Comparison of ENCODE assay signal across 28 cellular contexts in the genomic region with DNA sequence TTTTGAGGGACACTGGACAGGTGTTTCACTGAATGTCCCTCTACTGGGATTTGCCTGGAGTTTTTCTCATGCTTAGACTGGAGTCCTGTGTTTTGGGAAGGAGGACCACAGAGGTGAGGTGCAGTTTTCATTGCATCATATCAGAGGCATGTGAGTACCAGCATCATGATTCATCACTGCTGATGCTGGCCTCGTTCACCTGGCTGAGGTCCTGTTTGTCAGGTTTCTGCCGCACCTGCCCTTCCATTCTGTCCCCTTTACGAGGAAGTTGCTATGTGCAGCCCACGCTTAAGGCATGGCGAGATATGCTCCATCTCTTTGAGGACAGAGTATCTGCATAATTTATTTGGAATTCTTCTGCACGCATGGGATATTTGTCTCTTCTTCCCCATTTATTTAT.
DNase-seq lines count a peak whose midpoint lies in the region; ATAC-seq and TF ChIP-seq lines count a peak whose summit lies in the region.
"Had no signal": no experiment of that assay in that cellular context is flagged by ENCODE, and none has a peak within 500 bp of the region (broad histone marks: within the 10 kb centered on the region; RNA-seq: fewer than 3 reads in every experiment).

No MANE protein-coding gene starts in this region.

- H3K4me1 Mint-ChIP-seq in Calu3 (ENCODE audit: low read depth, unreplicated experiment): peaks cover 16% of the 10 kb centered on the region
- H3K4me1 Mint-ChIP-seq: immature natural killer cell had no signal

- CTCF ChIA-PET in Calu3 (lab: Charles Lee): interaction anchor here (0.7 kb wide), 1 partner anchor 45 kb away, joined by 3 read pairs; no protein-coding TSS in a partner anchor

- H3K27me3 ChIP-seq in RWPE2 (ENCODE audit: insufficient read depth, poor library complexity, severe bottlenecking) (no peaks in the 10 kb centered on the region), brain microvascular endothelial cell (replicated peaks) (no peaks in the 10 kb centered on the region)
- H3K27me3 ChIP-seq: colonic mucosa, right lobe of liver, transverse colon had no signal

- H3K4me1 ChIP-seq in RWPE2 (ENCODE audit: insufficient read depth, poor library complexity, severe bottlenecking): no peaks in the 10 kb centered on the region
- H3K4me1 ChIP-seq: colonic mucosa, transverse colon had no signal

- H3K36me3 ChIP-seq in RWPE2 (ENCODE audit: low read depth) (0 out of 2 replicates have a peak, but pooled peaks cover 3% of the 10 kb centered on the region), brain microvascular endothelial cell (replicated peaks) (no peaks in the 10 kb centered on the region)
- H3K36me3 ChIP-seq: colonic mucosa, right lobe of liver, transverse colon had no signal

- intact Hi-C loops in Calu3 (cut with micrococcal nuclease; ENCODE audit: unreplicated experiment): loop anchor here (2.0 kb wide), 1 partner anchor 29 kb away; no protein-coding TSS in a partner anchor

- no peaks in the 10 kb centered on the region for H3K36me3 Mint-ChIP-seq in Calu3 (ENCODE audit: insufficient read depth, unreplicated experiment)
- H3K36me3 Mint-ChIP-seq: activated CD4-positive, alpha-beta memory T cell treated with anti-CD3 and anti-CD28 coated beads for 36 hours; immature natural killer cell had no signal

- TF ChIP-seq CTCF in Calu3 (IDR thresholded peaks at IDR 0.05; ENCODE audit: unreplicated experiment) (no peak), RWPE2 (IDR thresholded peaks at IDR 0.05; ENCODE audit: poor library complexity, severe bottlenecking) (no peak), brain microvascular endothelial cell (IDR thresholded peaks at IDR 0.05; ENCODE audit: low read depth, low read length, missing control alignments) (no peak)

- in situ Hi-C loops in brain microvascular endothelial cell (cut with HindIII; ENCODE audit: low pct_ligation_motif_present, low sequenced_read_pairs): no loop called here

- H3K9me3 Mint-ChIP-seq in Calu3 (ENCODE audit: low read depth, unreplicated experiment): peaks cover 5% of the 10 kb centered on the region
- H3K9me3 Mint-ChIP-seq: activated CD4-positive, alpha-beta memory T cell treated with anti-CD3 and anti-CD28 coated beads for 36 hours; activated naive CD4-positive, alpha-beta T cell treated with anti-CD3 and anti-CD28 coated beads for 36 hours; activated T-helper 1 cell treated with anti-CD3 and anti-CD28 coated beads, Interleukin-12 subunit alpha, Interleukin-12 subunit beta, Interleukin-2, Interleukin-4 antibody, amounts not matched to agents 30 ng/mL and 10 ng/mL and 1 ng/mL, durations not matched to agents 14 hours and 24 hours and 36 hours; T-helper 1 cell treated with Interleukin-12 subunit alpha and Interleukin-12 subunit beta and Interleukin-4 antibody, amounts not matched to agents 30 μg/mL and 1 μg/mL, for 36 hours had no signal

- H3K4me3 ChIP-seq in RWPE2 (ENCODE audit: severe bottlenecking) (no peak overlapping the region), brain microvascular endothelial cell (ENCODE audit: low read depth, low read length) (no peak overlapping the region)
- H3K4me3 ChIP-seq: colonic mucosa, right lobe of liver, transverse colon had no signal

- H3K4me3 Mint-ChIP-seq in Calu3 (ENCODE audit: low read depth, unreplicated experiment): no peak overlapping the region
- H3K4me3 Mint-ChIP-seq: activated CD4-positive, alpha-beta memory T cell treated with anti-CD3 and anti-CD28 coated beads for 36 hours; activated naive CD4-positive, alpha-beta T cell treated with anti-CD3 and anti-CD28 coated beads for 36 hours; activated T-helper 1 cell treated with anti-CD3 and anti-CD28 coated beads, Interleukin-12 subunit alpha, Interleukin-12 subunit beta, Interleukin-2, Interleukin-4 antibody, amounts not matched to agents 30 ng/mL and 10 ng/mL and 1 ng/mL, durations not matched to agents 14 hours and 24 hours and 36 hours; immature natural killer cell; T-helper 1 cell treated with Interleukin-12 subunit alpha and Interleukin-12 subunit beta and Interleukin-4 antibody, amounts not matched to agents 30 μg/mL and 1 μg/mL, for 36 hours had no signal

- peak; percentile 64 for ATAC-seq in RWPE2 (ENCODE audit: low read depth)
- ATAC-seq in GM19395 (IDR thresholded peaks at IDR 0.05; ENCODE audit: unreplicated experiment): no peak
- ATAC-seq: activated CD4-positive, CD25-positive, alpha-beta regulatory T cell treated with anti-CD3 and anti-CD28 coated beads, Interleukin-2, amount 50 U/mL, for 24 hours; left lobe of liver; right lobe of liver had no signal

- DNase-seq in Calu3 (peak; percentile 73), HT-29 (ENCODE audit: low spot score) (peak; percentile 26), RWPE2 (ENCODE audit: low spot score) (no peak), kidney tubule cell (ENCODE audit: low spot score) (peak; percentile 39), epidermal melanocyte (ENCODE audit: insufficient read length, low spot score) (no peak), brain microvascular endothelial cell (no peak), caudate nucleus (lab: John Stamatoyannopoulos, UW) (no peak)
- DNase-seq: ACHN; activated CD4-positive, alpha-beta memory T cell treated with anti-CD3 and anti-CD28 coated beads for 36 hours; activated CD8-positive, alpha-beta memory T cell treated with anti-CD3 and anti-CD28 coated beads, Interleukin-2, amount 50 U/mL, for 4 hours; activated naive CD4-positive, alpha-beta T cell treated with anti-CD3 and anti-CD28 coated beads for 36 hours; amniotic stem cell; colonic mucosa; DND-41; hypothalamus; immature natural killer cell; mesenchymal stem cell; NCI-H1105; NCI-H2029 treated with DMSO at 0.1 percent for 48 hours; NCI-H446 treated with DMSO at 0.1 percent for 48 hours; right lobe of liver; stimulated activated CD4-positive, alpha-beta T cell treated with anti-CD3 and anti-CD28 coated beads, Interleukin-2, amount 100 ng/mL, for 48 hours; transverse colon had no signal

- H3K27ac ChIP-seq in RWPE2 (ENCODE audit: poor library complexity, severe bottlenecking) (no peak overlapping the region), brain microvascular endothelial cell (no peak overlapping the region), caudate nucleus (ENCODE audit: low read depth, low read length) (no peak overlapping the region)
- H3K27ac ChIP-seq: colonic mucosa, right lobe of liver, transverse colon had no signal

- BruUV-seq in Calu3 (replicated peaks; lab: Mats Ljungman, UMichigan): no TSS peak

- peaks cover 11% of the 10 kb centered on the region for H3K27me3 Mint-ChIP-seq in Calu3 (ENCODE audit: unreplicated experiment)

- H3K9me3 ChIP-seq in RWPE2 (ENCODE audit: severe bottlenecking): peaks cover 2% of the 10 kb centered on the region
- H3K9me3 ChIP-seq: colonic mucosa, right lobe of liver, transverse colon had no signal

- no peak overlapping the region for H3K27ac Mint-ChIP-seq in Calu3 (ENCODE audit: unreplicated experiment)
- H3K27ac Mint-ChIP-seq: activated CD4-positive, alpha-beta memory T cell treated with anti-CD3 and anti-CD28 coated beads for 36 hours; activated naive CD4-positive, alpha-beta T cell treated with anti-CD3 and anti-CD28 coated beads for 36 hours; activated T-helper 1 cell treated with anti-CD3 and anti-CD28 coated beads, Interleukin-12 subunit alpha, Interleukin-12 subunit beta, Interleukin-2, Interleukin-4 antibody, amounts not matched to agents 30 ng/mL and 10 ng/mL and 1 ng/mL, durations not matched to agents 14 hours and 24 hours and 36 hours; immature natural killer cell; T-helper 1 cell treated with Interleukin-12 subunit alpha and Interleukin-12 subunit beta and Interleukin-4 antibody, amounts not matched to agents 30 μg/mL and 1 μg/mL, for 36 hours had no signal

Comparison
In these comparisons a context has a peak if more than half of its experiments do, and no peak if none do; other contexts are left out.
1. DNase-seq: peak in Calu3 (single experiment), HT-29 (single experiment) and kidney tubule cell (single experiment); none in RWPE2 (single experiment), epidermal melanocyte (single experiment), brain microvascular endothelial cell (single experiment) and caudate nucleus (0 of 61).